1 cellular context compared by ENCODE assay signal in the genomic region with DNA sequence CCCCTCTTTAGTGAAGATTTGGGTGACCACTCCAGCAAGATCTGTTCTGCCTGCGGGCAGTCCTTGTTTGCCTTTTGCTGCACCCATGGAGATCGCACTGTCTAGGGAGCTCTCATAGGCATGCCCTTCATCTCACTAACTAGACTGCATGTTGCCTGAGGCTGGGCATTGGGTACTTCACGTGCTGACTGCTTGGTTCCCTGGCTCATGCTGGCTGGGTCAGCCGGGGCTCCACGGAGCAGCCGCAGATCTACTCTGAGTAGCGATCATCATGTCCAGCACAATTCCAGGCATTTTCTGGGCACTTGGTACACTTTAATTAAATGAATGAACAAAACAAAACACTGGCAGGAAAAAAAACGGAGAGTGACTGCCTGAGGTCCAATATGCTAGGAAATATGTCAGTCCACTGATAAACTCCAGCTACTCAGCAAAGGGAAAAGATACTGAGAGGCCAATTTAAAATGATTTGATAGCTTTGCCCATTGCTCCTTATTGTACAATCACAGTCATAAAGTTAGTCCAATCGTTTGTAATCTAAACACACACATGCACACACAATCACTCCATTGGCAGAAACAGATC.
TF ChIP-seq lines count a peak whose summit lies in the region.

No MANE protein-coding gene starts in this region.

TF ChIP-seq in endothelial cell of umbilical vein, 7 proteins besides CTCF, POLR2A, EP300 and RAD21:
- no peak for TF ChIP-seq JUN (IDR thresholded peaks at IDR 0.05; ENCODE audit: borderline replicate concordance, insufficient read depth, insufficient read length, low read depth)
- no peak for TF ChIP-seq MYC (IDR thresholded peaks at IDR 0.05; ENCODE audit: low read depth, low read length)
- TF ChIP-seq, protein P1, sequence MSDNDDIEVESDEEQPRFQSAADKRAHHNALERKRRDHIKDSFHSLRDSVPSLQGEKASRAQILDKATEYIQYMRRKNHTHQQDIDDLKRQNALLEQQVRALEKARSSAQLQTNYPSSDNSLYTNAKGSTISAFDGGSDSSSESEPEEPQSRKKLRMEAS (IDR thresholded peaks at IDR 0.05; ENCODE audit: insufficient read depth, insufficient read length), result no peak
- TF ChIP-seq FOS (IDR thresholded peaks at IDR 0.05; ENCODE audit: borderline replicate concordance, insufficient read depth, low read length), result no peak
- TF ChIP-seq GATA2 (IDR thresholded peaks at IDR 0.05; ENCODE audit: insufficient read depth, insufficient read length, low read depth, low read length), result no peak
- TF ChIP-seq POLR2AphosphoS5 (IDR thresholded peaks at IDR 0.05; ENCODE audit: insufficient read depth, low read depth, low read length), result no peak
- TF ChIP-seq EZH2 (IDR thresholded peaks at IDR 0.05; ENCODE audit: borderline replicate concordance, low read depth, low read length, severe bottlenecking), result no peak
